1 cellular context compared by ENCODE assay signal in the genomic region with DNA sequence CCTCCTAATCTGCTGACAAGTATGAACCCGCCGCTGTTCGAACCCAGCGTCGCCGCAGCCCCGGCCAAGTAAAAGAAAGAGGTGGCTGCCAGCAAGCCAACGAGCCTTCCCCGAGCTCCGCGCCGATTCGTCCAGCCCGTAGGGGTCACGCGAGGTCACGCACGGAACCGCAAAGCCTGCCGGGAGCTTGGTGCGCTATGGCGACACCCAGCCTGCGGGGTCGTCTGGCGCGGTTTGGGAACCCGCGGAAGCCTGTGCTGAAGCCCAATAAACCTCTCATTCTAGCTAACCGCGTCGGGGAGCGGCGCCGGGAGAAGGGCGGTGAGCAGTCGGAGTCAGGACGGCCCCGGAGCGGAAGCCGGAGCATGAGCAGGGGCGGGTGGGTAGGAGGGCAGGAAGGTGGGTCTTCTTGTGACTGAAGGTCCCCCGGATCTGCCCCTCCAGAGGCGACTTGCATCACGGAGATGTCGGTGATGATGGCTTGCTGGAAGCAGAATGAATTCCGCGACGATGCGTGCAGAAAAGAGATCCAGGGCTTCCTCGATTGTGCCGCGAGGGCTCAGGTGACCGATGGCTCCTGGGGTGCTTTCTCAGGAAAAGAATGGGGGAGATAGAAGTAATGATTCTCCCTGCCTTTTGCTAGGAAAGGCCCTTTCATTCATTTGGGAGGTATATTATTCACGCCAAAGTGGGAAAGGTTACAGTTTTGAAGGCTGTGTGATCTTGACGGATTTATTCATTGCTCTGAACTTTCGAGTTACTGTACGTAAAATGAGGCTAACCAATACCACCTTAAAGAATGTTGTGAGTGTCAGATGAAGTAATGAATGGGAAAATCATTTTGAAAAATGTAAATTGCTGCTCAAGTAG.
TF ChIP-seq lines count a peak whose summit lies in the region.

A gene (plus strand): TSS at position 170 of the 870 bp plus-strand sequence. CDS start 28 bp downstream, at position 198.

TF ChIP-seq in K562, 482 proteins besides CTCF, POLR2A, EP300 and RAD21 (continued from another document and continues in another):
- TF ChIP-seq, protein P1, sequence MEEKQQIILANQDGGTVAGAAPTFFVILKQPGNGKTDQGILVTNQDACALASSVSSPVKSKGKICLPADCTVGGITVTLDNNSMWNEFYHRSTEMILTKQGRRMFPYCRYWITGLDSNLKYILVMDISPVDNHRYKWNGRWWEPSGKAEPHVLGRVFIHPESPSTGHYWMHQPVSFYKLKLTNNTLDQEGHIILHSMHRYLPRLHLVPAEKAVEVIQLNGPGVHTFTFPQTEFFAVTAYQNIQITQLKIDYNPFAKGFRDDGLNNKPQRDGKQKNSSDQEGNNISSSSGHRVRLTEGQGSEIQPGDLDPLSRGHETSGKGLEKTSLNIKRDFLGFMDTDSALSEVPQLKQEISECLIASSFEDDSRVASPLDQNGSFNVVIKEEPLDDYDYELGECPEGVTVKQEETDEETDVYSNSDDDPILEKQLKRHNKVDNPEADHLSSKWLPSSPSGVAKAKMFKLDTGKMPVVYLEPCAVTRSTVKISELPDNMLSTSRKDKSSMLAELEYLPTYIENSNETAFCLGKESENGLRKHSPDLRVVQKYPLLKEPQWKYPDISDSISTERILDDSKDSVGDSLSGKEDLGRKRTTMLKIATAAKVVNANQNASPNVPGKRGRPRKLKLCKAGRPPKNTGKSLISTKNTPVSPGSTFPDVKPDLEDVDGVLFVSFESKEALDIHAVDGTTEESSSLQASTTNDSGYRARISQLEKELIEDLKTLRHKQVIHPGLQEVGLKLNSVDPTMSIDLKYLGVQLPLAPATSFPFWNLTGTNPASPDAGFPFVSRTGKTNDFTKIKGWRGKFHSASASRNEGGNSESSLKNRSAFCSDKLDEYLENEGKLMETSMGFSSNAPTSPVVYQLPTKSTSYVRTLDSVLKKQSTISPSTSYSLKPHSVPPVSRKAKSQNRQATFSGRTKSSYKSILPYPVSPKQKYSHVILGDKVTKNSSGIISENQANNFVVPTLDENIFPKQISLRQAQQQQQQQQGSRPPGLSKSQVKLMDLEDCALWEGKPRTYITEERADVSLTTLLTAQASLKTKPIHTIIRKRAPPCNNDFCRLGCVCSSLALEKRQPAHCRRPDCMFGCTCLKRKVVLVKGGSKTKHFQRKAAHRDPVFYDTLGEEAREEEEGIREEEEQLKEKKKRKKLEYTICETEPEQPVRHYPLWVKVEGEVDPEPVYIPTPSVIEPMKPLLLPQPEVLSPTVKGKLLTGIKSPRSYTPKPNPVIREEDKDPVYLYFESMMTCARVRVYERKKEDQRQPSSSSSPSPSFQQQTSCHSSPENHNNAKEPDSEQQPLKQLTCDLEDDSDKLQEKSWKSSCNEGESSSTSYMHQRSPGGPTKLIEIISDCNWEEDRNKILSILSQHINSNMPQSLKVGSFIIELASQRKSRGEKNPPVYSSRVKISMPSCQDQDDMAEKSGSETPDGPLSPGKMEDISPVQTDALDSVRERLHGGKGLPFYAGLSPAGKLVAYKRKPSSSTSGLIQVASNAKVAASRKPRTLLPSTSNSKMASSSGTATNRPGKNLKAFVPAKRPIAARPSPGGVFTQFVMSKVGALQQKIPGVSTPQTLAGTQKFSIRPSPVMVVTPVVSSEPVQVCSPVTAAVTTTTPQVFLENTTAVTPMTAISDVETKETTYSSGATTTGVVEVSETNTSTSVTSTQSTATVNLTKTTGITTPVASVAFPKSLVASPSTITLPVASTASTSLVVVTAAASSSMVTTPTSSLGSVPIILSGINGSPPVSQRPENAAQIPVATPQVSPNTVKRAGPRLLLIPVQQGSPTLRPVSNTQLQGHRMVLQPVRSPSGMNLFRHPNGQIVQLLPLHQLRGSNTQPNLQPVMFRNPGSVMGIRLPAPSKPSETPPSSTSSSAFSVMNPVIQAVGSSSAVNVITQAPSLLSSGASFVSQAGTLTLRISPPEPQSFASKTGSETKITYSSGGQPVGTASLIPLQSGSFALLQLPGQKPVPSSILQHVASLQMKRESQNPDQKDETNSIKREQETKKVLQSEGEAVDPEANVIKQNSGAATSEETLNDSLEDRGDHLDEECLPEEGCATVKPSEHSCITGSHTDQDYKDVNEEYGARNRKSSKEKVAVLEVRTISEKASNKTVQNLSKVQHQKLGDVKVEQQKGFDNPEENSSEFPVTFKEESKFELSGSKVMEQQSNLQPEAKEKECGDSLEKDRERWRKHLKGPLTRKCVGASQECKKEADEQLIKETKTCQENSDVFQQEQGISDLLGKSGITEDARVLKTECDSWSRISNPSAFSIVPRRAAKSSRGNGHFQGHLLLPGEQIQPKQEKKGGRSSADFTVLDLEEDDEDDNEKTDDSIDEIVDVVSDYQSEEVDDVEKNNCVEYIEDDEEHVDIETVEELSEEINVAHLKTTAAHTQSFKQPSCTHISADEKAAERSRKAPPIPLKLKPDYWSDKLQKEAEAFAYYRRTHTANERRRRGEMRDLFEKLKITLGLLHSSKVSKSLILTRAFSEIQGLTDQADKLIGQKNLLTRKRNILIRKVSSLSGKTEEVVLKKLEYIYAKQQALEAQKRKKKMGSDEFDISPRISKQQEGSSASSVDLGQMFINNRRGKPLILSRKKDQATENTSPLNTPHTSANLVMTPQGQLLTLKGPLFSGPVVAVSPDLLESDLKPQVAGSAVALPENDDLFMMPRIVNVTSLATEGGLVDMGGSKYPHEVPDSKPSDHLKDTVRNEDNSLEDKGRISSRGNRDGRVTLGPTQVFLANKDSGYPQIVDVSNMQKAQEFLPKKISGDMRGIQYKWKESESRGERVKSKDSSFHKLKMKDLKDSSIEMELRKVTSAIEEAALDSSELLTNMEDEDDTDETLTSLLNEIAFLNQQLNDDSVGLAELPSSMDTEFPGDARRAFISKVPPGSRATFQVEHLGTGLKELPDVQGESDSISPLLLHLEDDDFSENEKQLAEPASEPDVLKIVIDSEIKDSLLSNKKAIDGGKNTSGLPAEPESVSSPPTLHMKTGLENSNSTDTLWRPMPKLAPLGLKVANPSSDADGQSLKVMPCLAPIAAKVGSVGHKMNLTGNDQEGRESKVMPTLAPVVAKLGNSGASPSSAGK (IDR thresholded peaks at IDR 0.05), result no peak; the same call in 1 of the 2 replicates
- peak; percentile 73 for TF ChIP-seq HCFC1 (IDR thresholded peaks at IDR 0.05; ENCODE audit: low read depth, low read length)
- TF ChIP-seq, protein P2, sequence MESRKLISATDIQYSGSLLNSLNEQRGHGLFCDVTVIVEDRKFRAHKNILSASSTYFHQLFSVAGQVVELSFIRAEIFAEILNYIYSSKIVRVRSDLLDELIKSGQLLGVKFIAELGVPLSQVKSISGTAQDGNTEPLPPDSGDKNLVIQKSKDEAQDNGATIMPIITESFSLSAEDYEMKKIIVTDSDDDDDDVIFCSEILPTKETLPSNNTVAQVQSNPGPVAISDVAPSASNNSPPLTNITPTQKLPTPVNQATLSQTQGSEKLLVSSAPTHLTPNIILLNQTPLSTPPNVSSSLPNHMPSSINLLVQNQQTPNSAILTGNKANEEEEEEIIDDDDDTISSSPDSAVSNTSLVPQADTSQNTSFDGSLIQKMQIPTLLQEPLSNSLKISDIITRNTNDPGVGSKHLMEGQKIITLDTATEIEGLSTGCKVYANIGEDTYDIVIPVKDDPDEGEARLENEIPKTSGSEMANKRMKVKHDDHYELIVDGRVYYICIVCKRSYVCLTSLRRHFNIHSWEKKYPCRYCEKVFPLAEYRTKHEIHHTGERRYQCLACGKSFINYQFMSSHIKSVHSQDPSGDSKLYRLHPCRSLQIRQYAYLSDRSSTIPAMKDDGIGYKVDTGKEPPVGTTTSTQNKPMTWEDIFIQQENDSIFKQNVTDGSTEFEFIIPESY (CRISPR knock-in tag; IDR thresholded peaks at IDR 0.05), result 0 out of 2 replicates have a peak, but pooled peaks have one; percentile 28
- TF ChIP-seq SP1 (CRISPR knock-in tag; IDR thresholded peaks at IDR 0.05), result peak; percentile 69; the same call in 1 of the 2 replicates
- TF ChIP-seq CBX8 (IDR thresholded peaks at IDR 0.05; ENCODE audit: borderline replicate concordance, extremely low read depth, low read depth, low read length, poor library complexity, severe bottlenecking), result no peak
- no peak for TF ChIP-seq SMARCC2 (IDR thresholded peaks at IDR 0.05; ENCODE audit: low read depth)
- TF ChIP-seq, protein P3, sequence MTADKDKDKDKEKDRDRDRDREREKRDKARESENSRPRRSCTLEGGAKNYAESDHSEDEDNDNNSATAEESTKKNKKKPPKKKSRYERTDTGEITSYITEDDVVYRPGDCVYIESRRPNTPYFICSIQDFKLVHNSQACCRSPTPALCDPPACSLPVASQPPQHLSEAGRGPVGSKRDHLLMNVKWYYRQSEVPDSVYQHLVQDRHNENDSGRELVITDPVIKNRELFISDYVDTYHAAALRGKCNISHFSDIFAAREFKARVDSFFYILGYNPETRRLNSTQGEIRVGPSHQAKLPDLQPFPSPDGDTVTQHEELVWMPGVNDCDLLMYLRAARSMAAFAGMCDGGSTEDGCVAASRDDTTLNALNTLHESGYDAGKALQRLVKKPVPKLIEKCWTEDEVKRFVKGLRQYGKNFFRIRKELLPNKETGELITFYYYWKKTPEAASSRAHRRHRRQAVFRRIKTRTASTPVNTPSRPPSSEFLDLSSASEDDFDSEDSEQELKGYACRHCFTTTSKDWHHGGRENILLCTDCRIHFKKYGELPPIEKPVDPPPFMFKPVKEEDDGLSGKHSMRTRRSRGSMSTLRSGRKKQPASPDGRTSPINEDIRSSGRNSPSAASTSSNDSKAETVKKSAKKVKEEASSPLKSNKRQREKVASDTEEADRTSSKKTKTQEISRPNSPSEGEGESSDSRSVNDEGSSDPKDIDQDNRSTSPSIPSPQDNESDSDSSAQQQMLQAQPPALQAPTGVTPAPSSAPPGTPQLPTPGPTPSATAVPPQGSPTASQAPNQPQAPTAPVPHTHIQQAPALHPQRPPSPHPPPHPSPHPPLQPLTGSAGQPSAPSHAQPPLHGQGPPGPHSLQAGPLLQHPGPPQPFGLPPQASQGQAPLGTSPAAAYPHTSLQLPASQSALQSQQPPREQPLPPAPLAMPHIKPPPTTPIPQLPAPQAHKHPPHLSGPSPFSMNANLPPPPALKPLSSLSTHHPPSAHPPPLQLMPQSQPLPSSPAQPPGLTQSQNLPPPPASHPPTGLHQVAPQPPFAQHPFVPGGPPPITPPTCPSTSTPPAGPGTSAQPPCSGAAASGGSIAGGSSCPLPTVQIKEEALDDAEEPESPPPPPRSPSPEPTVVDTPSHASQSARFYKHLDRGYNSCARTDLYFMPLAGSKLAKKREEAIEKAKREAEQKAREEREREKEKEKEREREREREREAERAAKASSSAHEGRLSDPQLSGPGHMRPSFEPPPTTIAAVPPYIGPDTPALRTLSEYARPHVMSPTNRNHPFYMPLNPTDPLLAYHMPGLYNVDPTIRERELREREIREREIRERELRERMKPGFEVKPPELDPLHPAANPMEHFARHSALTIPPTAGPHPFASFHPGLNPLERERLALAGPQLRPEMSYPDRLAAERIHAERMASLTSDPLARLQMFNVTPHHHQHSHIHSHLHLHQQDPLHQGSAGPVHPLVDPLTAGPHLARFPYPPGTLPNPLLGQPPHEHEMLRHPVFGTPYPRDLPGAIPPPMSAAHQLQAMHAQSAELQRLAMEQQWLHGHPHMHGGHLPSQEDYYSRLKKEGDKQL (CRISPR knock-in tag; IDR thresholded peaks at IDR 0.05; ENCODE audit: borderline replicate concordance), result no peak
- TF ChIP-seq ETV5 (CRISPR knock-in tag; IDR thresholded peaks at IDR 0.05; ENCODE audit: low read depth), result peak; percentile 81; the same call in 1 of the 2 replicates
- no peak for TF ChIP-seq ELF2 (CRISPR knock-in tag; IDR thresholded peaks at IDR 0.05)
- no peak; the same call in 1 of the 2 replicates for TF ChIP-seq ZNF197 (CRISPR knock-in tag; IDR thresholded peaks at IDR 0.05; ENCODE audit: low read depth)
- TF ChIP-seq, protein P4, sequence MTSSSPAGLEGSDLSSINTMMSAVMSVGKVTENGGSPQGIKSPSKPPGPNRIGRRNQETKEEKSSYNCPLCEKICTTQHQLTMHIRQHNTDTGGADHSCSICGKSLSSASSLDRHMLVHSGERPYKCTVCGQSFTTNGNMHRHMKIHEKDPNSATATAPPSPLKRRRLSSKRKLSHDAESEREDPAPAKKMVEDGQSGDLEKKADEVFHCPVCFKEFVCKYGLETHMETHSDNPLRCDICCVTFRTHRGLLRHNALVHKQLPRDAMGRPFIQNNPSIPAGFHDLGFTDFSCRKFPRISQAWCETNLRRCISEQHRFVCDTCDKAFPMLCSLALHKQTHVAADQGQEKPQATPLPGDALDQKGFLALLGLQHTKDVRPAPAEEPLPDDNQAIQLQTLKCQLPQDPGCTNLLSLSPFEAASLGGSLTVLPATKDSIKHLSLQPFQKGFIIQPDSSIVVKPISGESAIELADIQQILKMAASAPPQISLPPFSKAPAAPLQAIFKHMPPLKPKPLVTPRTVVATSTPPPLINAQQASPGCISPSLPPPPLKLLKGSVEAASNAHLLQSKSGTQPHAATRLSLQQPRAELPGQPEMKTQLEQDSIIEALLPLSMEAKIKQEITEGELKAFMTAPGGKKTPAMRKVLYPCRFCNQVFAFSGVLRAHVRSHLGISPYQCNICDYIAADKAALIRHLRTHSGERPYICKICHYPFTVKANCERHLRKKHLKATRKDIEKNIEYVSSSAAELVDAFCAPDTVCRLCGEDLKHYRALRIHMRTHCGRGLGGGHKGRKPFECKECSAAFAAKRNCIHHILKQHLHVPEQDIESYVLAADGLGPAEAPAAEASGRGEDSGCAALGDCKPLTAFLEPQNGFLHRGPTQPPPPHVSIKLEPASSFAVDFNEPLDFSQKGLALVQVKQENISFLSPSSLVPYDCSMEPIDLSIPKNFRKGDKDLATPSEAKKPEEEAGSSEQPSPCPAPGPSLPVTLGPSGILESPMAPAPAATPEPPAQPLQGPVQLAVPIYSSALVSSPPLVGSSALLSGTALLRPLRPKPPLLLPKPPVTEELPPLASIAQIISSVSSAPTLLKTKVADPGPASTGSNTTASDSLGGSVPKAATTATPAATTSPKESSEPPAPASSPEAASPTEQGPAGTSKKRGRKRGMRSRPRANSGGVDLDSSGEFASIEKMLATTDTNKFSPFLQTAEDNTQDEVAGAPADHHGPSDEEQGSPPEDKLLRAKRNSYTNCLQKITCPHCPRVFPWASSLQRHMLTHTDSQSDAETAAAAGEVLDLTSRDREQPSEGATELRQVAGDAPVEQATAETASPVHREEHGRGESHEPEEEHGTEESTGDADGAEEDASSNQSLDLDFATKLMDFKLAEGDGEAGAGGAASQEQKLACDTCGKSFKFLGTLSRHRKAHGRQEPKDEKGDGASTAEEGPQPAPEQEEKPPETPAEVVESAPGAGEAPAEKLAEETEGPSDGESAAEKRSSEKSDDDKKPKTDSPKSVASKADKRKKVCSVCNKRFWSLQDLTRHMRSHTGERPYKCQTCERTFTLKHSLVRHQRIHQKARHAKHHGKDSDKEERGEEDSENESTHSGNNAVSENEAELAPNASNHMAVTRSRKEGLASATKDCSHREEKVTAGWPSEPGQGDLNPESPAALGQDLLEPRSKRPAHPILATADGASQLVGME (CRISPR knock-in tag; IDR thresholded peaks at IDR 0.05), result no peak
- no peak; the same call in 1 of the 2 replicates for TF ChIP-seq MYNN (IDR thresholded peaks at IDR 0.05)
- TF ChIP-seq MYNN (CRISPR knock-in tag; IDR thresholded peaks at IDR 0.05), result no peak
